ENCODE assay signal across 3 cellular contexts in the genomic region with DNA sequence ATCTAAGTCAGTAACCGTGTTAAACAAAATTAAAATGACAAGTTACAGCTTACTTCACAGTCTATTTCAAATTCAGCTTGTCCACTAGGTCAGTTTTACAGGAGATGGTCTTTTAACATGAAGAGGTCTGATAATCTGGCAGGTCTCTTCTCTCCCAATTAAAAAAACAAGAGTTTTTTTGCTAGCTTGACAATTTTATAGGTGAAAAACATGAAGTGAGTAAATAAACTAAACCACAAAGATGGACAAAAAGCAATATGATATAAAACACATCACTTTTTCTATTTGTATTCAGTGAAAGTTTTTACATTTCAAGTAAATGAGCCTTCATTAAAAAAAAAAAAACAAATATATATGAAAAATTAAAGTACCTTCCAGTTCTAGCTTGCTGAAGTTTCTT.
A peak's percentile ranks its signal among the peaks of the same experiment; 100 is the strongest.
TF ChIP-seq lines count a peak whose summit lies in the region.

No MANE protein-coding gene starts in this region.

TF ChIP-seq in A549, 52 proteins besides CTCF, POLR2A, EP300 and RAD21:
- TF ChIP-seq MAFK (IDR thresholded peaks at IDR 0.05; ENCODE audit: partially characterized antibody) = peak; percentile 54
- no peak for TF ChIP-seq RFX5 (IDR thresholded peaks at IDR 0.05)
- TF ChIP-seq FOSL2 (IDR thresholded peaks at IDR 0.05) = no peak
- no peak for TF ChIP-seq FOSL2 (CRISPR knock-in tag; IDR thresholded peaks at IDR 0.05)
- TF ChIP-seq CBX8 (IDR thresholded peaks at IDR 0.05) = no peak
TF ChIP-seq in A549: peak in this region for 1.

TF ChIP-seq in HEK293, 187 proteins besides CTCF, POLR2A, EP300 and RAD21:
- TF ChIP-seq ZNF510 (tag by site-specific recombination; IDR thresholded peaks at IDR 0.05; ENCODE audit: insufficient replicate concordance) = no peak
- TF ChIP-seq ZNF791 (tag by site-specific recombination; IDR thresholded peaks at IDR 0.05) = no peak
- TF ChIP-seq ZNF266 (tag by site-specific recombination; IDR thresholded peaks at IDR 0.05; ENCODE audit: low read depth) = no peak
- no peak for TF ChIP-seq ZNF23 (tag by site-specific recombination; IDR thresholded peaks at IDR 0.05; ENCODE audit: borderline replicate concordance)
- TF ChIP-seq ZNF280D (tag by site-specific recombination; IDR thresholded peaks at IDR 0.05) = no peak
- no peak for TF ChIP-seq GFI1B (tag by site-specific recombination; IDR thresholded peaks at IDR 0.05)
- TF ChIP-seq, protein P1, sequence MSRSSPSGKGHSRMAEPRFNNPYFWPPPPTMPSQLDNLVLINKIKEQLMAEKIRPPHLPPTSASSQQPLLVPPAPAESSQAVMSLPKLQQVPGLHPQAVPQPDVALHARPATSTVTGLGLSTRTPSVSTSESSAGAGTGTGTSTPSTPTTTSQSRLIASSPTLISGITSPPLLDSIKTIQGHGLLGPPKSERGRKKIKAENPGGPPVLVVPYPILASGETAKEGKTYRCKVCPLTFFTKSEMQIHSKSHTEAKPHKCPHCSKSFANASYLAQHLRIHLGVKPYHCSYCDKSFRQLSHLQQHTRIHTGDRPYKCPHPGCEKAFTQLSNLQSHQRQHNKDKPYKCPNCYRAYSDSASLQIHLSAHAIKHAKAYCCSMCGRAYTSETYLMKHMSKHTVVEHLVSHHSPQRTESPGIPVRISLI (tag by site-specific recombination; IDR thresholded peaks at IDR 0.05) = no peak
- TF ChIP-seq, protein P2, sequence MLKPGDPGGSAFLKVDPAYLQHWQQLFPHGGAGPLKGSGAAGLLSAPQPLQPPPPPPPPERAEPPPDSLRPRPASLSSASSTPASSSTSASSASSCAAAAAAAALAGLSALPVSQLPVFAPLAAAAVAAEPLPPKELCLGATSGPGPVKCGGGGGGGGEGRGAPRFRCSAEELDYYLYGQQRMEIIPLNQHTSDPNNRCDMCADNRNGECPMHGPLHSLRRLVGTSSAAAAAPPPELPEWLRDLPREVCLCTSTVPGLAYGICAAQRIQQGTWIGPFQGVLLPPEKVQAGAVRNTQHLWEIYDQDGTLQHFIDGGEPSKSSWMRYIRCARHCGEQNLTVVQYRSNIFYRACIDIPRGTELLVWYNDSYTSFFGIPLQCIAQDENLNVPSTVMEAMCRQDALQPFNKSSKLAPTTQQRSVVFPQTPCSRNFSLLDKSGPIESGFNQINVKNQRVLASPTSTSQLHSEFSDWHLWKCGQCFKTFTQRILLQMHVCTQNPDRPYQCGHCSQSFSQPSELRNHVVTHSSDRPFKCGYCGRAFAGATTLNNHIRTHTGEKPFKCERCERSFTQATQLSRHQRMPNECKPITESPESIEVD (tag by site-specific recombination; IDR thresholded peaks at IDR 0.05) = peak; percentile 56
- TF ChIP-seq ZNF37A (tag by site-specific recombination; IDR thresholded peaks at IDR 0.05) = no peak
- TF ChIP-seq ZFP69B (tag by site-specific recombination; IDR thresholded peaks at IDR 0.05) = no peak
- TF ChIP-seq ZNF157 (tag by site-specific recombination; IDR thresholded peaks at IDR 0.05) = no peak
- no peak for TF ChIP-seq ZNF302 (tag by site-specific recombination; IDR thresholded peaks at IDR 0.05; ENCODE audit: low read depth)
- no peak for TF ChIP-seq ZNF10 (tag by site-specific recombination; IDR thresholded peaks at IDR 0.05)
- TF ChIP-seq PRDM1 (tag by site-specific recombination; IDR thresholded peaks at IDR 0.05) = 0 out of 2 replicates have a peak, but pooled peaks have one; percentile 7
- no peak for TF ChIP-seq ZNF548 (tag by site-specific recombination; IDR thresholded peaks at IDR 0.05)
- TF ChIP-seq ZNF184 (tag by site-specific recombination; IDR thresholded peaks at IDR 0.05) = no peak
- TF ChIP-seq SP7 (tag by site-specific recombination; IDR thresholded peaks at IDR 0.05) = no peak
- 0 out of 2 replicates have a peak, but pooled peaks have one; percentile 41 for TF ChIP-seq MYNN (tag by site-specific recombination; IDR thresholded peaks at IDR 0.05; ENCODE audit: borderline replicate concordance)
- no peak for TF ChIP-seq ZBTB17 (tag by site-specific recombination; IDR thresholded peaks at IDR 0.05)
- TF ChIP-seq ZNF624 (tag by site-specific recombination; IDR thresholded peaks at IDR 0.05) = no peak

TF ChIP-seq in K562, 482 proteins besides CTCF, POLR2A, EP300 and RAD21:
- TF ChIP-seq RNF2 (IDR thresholded peaks at IDR 0.05) = no peak
- no peak for TF ChIP-seq NR2F6 (CRISPR knock-in tag; IDR thresholded peaks at IDR 0.05)
- TF ChIP-seq MAFF (IDR thresholded peaks at IDR 0.05; ENCODE audit: low read length) = peak; percentile 66; the same call in 1 of the 2 replicates
- no peak for TF ChIP-seq ZNF253 (CRISPR knock-in tag; conservative IDR thresholded peaks at IDR 0.05)
- TF ChIP-seq, protein P3, sequence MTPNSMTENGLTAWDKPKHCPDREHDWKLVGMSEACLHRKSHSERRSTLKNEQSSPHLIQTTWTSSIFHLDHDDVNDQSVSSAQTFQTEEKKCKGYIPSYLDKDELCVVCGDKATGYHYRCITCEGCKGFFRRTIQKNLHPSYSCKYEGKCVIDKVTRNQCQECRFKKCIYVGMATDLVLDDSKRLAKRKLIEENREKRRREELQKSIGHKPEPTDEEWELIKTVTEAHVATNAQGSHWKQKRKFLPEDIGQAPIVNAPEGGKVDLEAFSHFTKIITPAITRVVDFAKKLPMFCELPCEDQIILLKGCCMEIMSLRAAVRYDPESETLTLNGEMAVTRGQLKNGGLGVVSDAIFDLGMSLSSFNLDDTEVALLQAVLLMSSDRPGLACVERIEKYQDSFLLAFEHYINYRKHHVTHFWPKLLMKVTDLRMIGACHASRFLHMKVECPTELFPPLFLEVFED (CRISPR knock-in tag; conservative IDR thresholded peaks at IDR 0.05) = no peak
- TF ChIP-seq, protein P4, sequence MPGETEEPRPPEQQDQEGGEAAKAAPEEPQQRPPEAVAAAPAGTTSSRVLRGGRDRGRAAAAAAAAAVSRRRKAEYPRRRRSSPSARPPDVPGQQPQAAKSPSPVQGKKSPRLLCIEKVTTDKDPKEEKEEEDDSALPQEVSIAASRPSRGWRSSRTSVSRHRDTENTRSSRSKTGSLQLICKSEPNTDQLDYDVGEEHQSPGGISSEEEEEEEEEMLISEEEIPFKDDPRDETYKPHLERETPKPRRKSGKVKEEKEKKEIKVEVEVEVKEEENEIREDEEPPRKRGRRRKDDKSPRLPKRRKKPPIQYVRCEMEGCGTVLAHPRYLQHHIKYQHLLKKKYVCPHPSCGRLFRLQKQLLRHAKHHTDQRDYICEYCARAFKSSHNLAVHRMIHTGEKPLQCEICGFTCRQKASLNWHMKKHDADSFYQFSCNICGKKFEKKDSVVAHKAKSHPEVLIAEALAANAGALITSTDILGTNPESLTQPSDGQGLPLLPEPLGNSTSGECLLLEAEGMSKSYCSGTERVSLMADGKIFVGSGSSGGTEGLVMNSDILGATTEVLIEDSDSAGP (CRISPR knock-in tag; IDR thresholded peaks at IDR 0.05) = no peak
- TF ChIP-seq PML (IDR thresholded peaks at IDR 0.05; ENCODE audit: low read length) = no peak
- peak; percentile 73 for TF ChIP-seq C11orf30 (IDR thresholded peaks at IDR 0.05; ENCODE audit: low read depth)
- TF ChIP-seq HNRNPL (IDR thresholded peaks at IDR 0.05; ENCODE audit: low read depth, low read length) = no peak
- no peak for TF ChIP-seq SMAD1 (IDR thresholded peaks at IDR 0.05; ENCODE audit: low read depth, low read length, partially characterized antibody)
- TF ChIP-seq ZNF316 (IDR thresholded peaks at IDR 0.05) = peak; percentile 87
- TF ChIP-seq MAFG (tag; conservative IDR thresholded peaks at IDR 0.05) = peak; percentile 59; the same call in 1 of the 2 replicates
- no peak for TF ChIP-seq EZH2 (IDR thresholded peaks at IDR 0.05; ENCODE audit: borderline replicate concordance, low read depth, low read length)
